ENCODE assay signal across 8 cellular contexts in genomic region chr17:37609170-37610040, GRCh38. TPM values are rescaled to one million over a fixed set of nuclear protein-coding genes. Genes with fewer than 3 reads are reported as not detected.
DNase-seq lines count a peak whose midpoint lies in the region; ATAC-seq, FAIRE-seq and TF ChIP-seq lines count a peak whose summit lies in the region.

Gene SYNRG, minus strand, starts transcription at chr17:37609418. Its CDS starts 63 bp downstream, at chr17:37609355.

- CTCF ChIA-PET in AG04449 (lab: Yijun Ruan, JAX), result interaction anchor here (0.7 to 3.1 kb wide), 19 partner anchors 8 to 1008 kb away, joined by 3 to 18 read pairs (median 4); partner anchors contain the start of gene MRM1

- no peaks in the 10 kb centered on the region for H3K27me3 ChIP-seq in WERI-Rb-1 (ENCODE audit: insufficient read depth, low read depth, severe bottlenecking)
- no peaks in the 10 kb centered on the region for H3K27me3 ChIP-seq in bronchial epithelial cell (ENCODE audit: control insufficient read depth, insufficient read depth, low read length)

- DNase-seq in AG04449 (ENCODE audit: low read depth, low spot score), result peak; percentile 57
- peak; percentile 71 for DNase-seq in NCI-H2196 treated with DMSO at 0.1 percent for 48 hours (lab: John Stamatoyannopoulos, UW; ENCODE audit: unreplicated experiment)
- peak; percentile 96 for DNase-seq in WERI-Rb-1
- DNase-seq in bronchial epithelial cell (ENCODE audit: low read depth), result peak; percentile 78
- peak; percentile 100 for DNase-seq in iPS-NIHi7 (ENCODE audit: extremely low spot score)
- DNase-seq in smooth muscle cell of the brain vasculature (ENCODE audit: low read depth, low spot score), result peak; percentile 96

- ATAC-seq in GM18873 (IDR thresholded peaks at IDR 0.05; ENCODE audit: low FRiP score, unreplicated experiment) (peak; percentile 85), HG03139 (IDR thresholded peaks at IDR 0.05; ENCODE audit: unreplicated experiment) (peak; percentile 86)

- peak; percentile 50 for TF ChIP-seq CTCF in AG04449 (IDR thresholded peaks at IDR 0.05; ENCODE audit: insufficient read depth, low read length, missing control alignments)
- TF ChIP-seq CTCF in WERI-Rb-1 (IDR thresholded peaks at IDR 0.05; ENCODE audit: low read depth, low read length), result peak; percentile 40; the same call in 1 of the 2 replicates
- TF ChIP-seq CTCF in bronchial epithelial cell (IDR thresholded peaks at IDR 0.05; ENCODE audit: insufficient read depth, low read length, severe bottlenecking), result peak; percentile 16

- POLR2A ChIA-PET in AG04449 (lab: Yijun Ruan, JAX), result interaction anchor here (0.6 to 1.1 kb wide), 5 partner anchors 8 to 207 kb away, joined by 3 to 5 read pairs (median 3); no protein-coding TSS in a partner anchor

- H3K4me3 ChIP-seq in AG04449 (ENCODE audit: low read depth, low read length), result peak within 1 kb of the TSS; percentile 87
- H3K4me3 ChIP-seq in WERI-Rb-1 (ENCODE audit: low read depth, low read length), result peak within 1 kb of the TSS; percentile 62
- peak within 1 kb of the TSS; percentile 84 for H3K4me3 ChIP-seq in bronchial epithelial cell (ENCODE audit: low read depth, low read length)

- FAIRE-seq in bronchial epithelial cell (lab: Jason Lieb, UNC), result no peak

- H3K36me3 ChIP-seq in WERI-Rb-1 (peaks cover 25% of the 10 kb centered on the region), bronchial epithelial cell (ENCODE audit: control insufficient read depth, insufficient read depth, low read length) (no peaks in the 10 kb centered on the region)

- H3K27ac ChIP-seq in WERI-Rb-1, result peak within 1 kb of the TSS; percentile 96

- H3K9me3 ChIP-seq in WERI-Rb-1 (ENCODE audit: severe bottlenecking), result no peaks in the 10 kb centered on the region

RNA-seq across cellular contexts. Expression of gene SYNRG, which starts in this region (rescaled TPM):
- 4.7 and 6.7 TPM in 2 replicates for total RNA-seq in bronchial epithelial cell

Comparison
In these comparisons a context has a peak if more than half of its experiments do, and no peak if none do; other contexts are left out.
1. Peak in every context shown above with its lines: DNase-seq, ATAC-seq, H3K4me3 ChIP-seq and H3K27ac ChIP-seq.